In the genomic region with DNA sequence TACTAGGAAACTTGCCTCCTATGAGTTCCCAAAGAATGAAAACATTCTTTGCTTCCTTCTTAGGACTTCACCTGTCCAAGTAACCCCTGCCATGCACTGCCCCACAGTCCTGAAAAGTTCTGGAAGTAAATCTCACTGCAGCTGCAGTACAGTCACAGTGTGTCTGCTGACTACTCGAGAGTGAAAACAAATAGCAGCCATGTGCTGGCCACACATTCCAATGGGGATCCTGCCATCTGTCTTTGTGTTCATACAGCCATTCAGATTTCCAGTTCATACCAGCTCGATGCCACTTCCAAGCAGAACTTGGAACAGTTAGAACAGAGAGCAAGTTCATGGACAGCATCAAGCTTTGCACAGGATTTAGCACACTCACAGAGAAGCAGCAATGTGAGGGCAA, we compare ENCODE assay signal across 25 cellular contexts.
DNase-seq lines count a peak whose midpoint lies in the region; ATAC-seq and TF ChIP-seq lines count a peak whose summit lies in the region.
"Had no signal": no experiment of that assay in that cellular context is flagged by ENCODE, and none has a peak within 500 bp of the region (broad histone marks: within the 10 kb centered on the region; RNA-seq: fewer than 3 reads in every experiment).

No MANE protein-coding gene starts in this region.

- no peak overlapping the region for H3K4me3 ChIP-seq in mammary epithelial cell (replicated peaks in 1 of 3; ENCODE audit: insufficient read depth in 1 of 3, low read depth in 2 of 3, low read length in 3 of 3)
- no peak overlapping the region for H3K4me3 ChIP-seq in breast epithelium
- no peak overlapping the region for H3K4me3 ChIP-seq in fibroblast of mammary gland (ENCODE audit: control insufficient read depth, low read depth, low read length)
- no peak overlapping the region for H3K4me3 ChIP-seq in upper lobe of right lung
- H3K4me3 ChIP-seq in SK-N-SH (ENCODE audit: low read depth in 2 of 2, low read length in 1 of 2): no peak overlapping the region
- H3K4me3 ChIP-seq: body of pancreas, GM12878 had no signal

- H2AFZ ChIP-seq in mammary epithelial cell (ENCODE audit: low read depth, low read length): peak overlapping the region; percentile 7
- H2AFZ ChIP-seq in SK-N-SH (ENCODE audit: low read depth): no peak overlapping the region

- intact Hi-C loops in mammary epithelial cell (cut with micrococcal nuclease): loop anchor here (10.0 kb wide), 1 partner anchor 130 kb away; no protein-coding TSS in a partner anchor
- intact Hi-C loops in breast epithelium (cut with DNase I; ENCODE audit: low total_unique reads): no loop called here
- intact Hi-C loops in upper lobe of right lung (cut with DNase I): no loop called here

- no peak for TF ChIP-seq POLR2A in breast epithelium (IDR thresholded peaks at IDR 0.05)

- H4K20me1 ChIP-seq in mammary epithelial cell (ENCODE audit: insufficient read depth, low read length) (no peaks in the 10 kb centered on the region), SK-N-SH (ENCODE audit: insufficient read depth) (no peaks in the 10 kb centered on the region)

- TF ChIP-seq EP300 in SK-N-SH (IDR thresholded peaks at IDR 0.05; ENCODE audit: borderline replicate concordance in 1 of 2, low read depth in 1 of 2, low read length in 1 of 2): no peak

- ATAC-seq in upper lobe of right lung (peak; percentile 23), GM18498 (IDR thresholded peaks at IDR 0.05; ENCODE audit: unreplicated experiment) (no peak)
- ATAC-seq: activated CD8-positive, alpha-beta T cell treated with anti-CD3 and anti-CD28 coated beads for 36 hours; body of pancreas; foreskin keratinocyte; GM12878; HCT116; natural killer cell treated with Interleukin-12 subunit alpha and Interleukin-12 subunit beta and Interleukin-15 and Interleukin-18, amount 100 ng/mL, for 72 hours had no signal

- no peak for TF ChIP-seq RAD21 in SK-N-SH (IDR thresholded peaks at IDR 0.05; ENCODE audit: low read length)

- H3K9ac ChIP-seq in mammary epithelial cell (ENCODE audit: insufficient read depth, low read length): no peak overlapping the region
- no peak overlapping the region for H3K9ac ChIP-seq in SK-N-SH

- no peaks in the 10 kb centered on the region for H3F3A ChIP-seq in SK-N-SH (replicated peaks; ENCODE audit: insufficient read depth)

- no peaks in the 10 kb centered on the region for H3K9me2 ChIP-seq in SK-N-SH

- POLR2A ChIA-PET in SK-N-SH (lab: Yijun Ruan, JAX): no interaction called here

- H3K4me1 ChIP-seq in mammary epithelial cell (ENCODE audit: insufficient read depth, low read length) (no peaks in the 10 kb centered on the region), breast epithelium (no peaks in the 10 kb centered on the region), upper lobe of right lung (no peaks in the 10 kb centered on the region), SK-N-SH (ENCODE audit: control insufficient read depth in 1 of 2, insufficient read depth in 2 of 2, low read depth in 1 of 2, low read length in 1 of 2) (no peaks in the 10 kb centered on the region)
- H3K4me1 ChIP-seq: body of pancreas, foreskin keratinocyte had no signal

- DNase-seq in mammary epithelial cell: no peak
- DNase-seq in breast epithelium (ENCODE audit: low spot score in 2 of 2): no peak
- DNase-seq in NCI-H82 treated with DMSO at 0.1 percent for 48 hours (lab: John Stamatoyannopoulos, UW; ENCODE audit: unreplicated experiment): peak; percentile 15
- DNase-seq in fibroblast of mammary gland (ENCODE audit: low read depth): peak; percentile 6
- DNase-seq in upper lobe of right lung: no peak
- DNase-seq in NCI-H1092 (lab: John Stamatoyannopoulos, UW): no peak
- DNase-seq in SK-N-SH: no peak
- DNase-seq: activated CD8-positive, alpha-beta T cell treated with anti-CD3 and anti-CD28 coated beads for 36 hours; activated naive CD4-positive, alpha-beta T cell treated with anti-CD3 and anti-CD28 coated beads, Interleukin-2, amount 10 ng/mL, durations not matched to agents 7 days and 5 days; activated T-cell treated with anti-CD3 and anti-CD28 coated beads, Interleukin-2, amount 50 U/mL, for 24 hours; body of pancreas; C1 segment of cervical spinal cord; cortex of kidney; DMS153; foreskin keratinocyte; hypothalamus; mesenchymal stem cell; NCI-H1436; SHP77 treated with DMSO at 0.1 percent for 48 hours; small intestine; stimulated activated CD4-positive, alpha-beta T cell treated with anti-CD3 and anti-CD28 coated beads, Interleukin-4, amount 100 ng/mL, for 1 hour had no signal

- in situ Hi-C loops in mammary epithelial cell (cut with MboI; ENCODE audit: low sequenced_read_pairs in 2 of 2): no loop called here

- TF ChIP-seq CTCF in mammary epithelial cell (conservative IDR thresholded peaks at IDR 0.05 in 1 of 2, IDR thresholded peaks at IDR 0.05 in 1 of 2; ENCODE audit: extremely low read depth in 1 of 2, insufficient read depth in 1 of 2, low read depth in 1 of 2, low read length in 2 of 2) (no peak), breast epithelium (IDR thresholded peaks at IDR 0.05) (no peak), fibroblast of mammary gland (conservative IDR thresholded peaks at IDR 0.05; ENCODE audit: control insufficient read depth, insufficient read depth, low read depth, low read length) (no peak), upper lobe of right lung (IDR thresholded peaks at IDR 0.05) (no peak), SK-N-SH (IDR thresholded peaks at IDR 0.05) (no peak)

- CTCF ChIA-PET in mammary epithelial cell (lab: Charles Lee; ENCODE audit: low non-redundant PET): no interaction called here
- CTCF ChIA-PET in SK-N-SH (lab: Yijun Ruan, JAX): no interaction called here

- dilution Hi-C loops in mammary epithelial cell (cut with HindIII; ENCODE audit: low sequenced_read_pairs): no loop called here

- H3K27me3 ChIP-seq in mammary epithelial cell (ENCODE audit: insufficient read depth, low read length): no peaks in the 10 kb centered on the region
- H3K27me3 ChIP-seq in breast epithelium: no peaks in the 10 kb centered on the region
- no peaks in the 10 kb centered on the region for H3K27me3 ChIP-seq in upper lobe of right lung
- H3K27me3 ChIP-seq in SK-N-SH (ENCODE audit: insufficient read depth): no peaks in the 10 kb centered on the region
- H3K27me3 ChIP-seq: body of pancreas, foreskin keratinocyte had no signal

- 86% methylated on average over 2 of the region's 2 CpGs for WGBS in mammary epithelial cell (ENCODE audit: low coverage, missing lambda C conversion rate)
- 0% methylated on average over 2 of the region's 2 CpGs for WGBS in SK-N-SH (ENCODE audit: low lambda C conversion rate)

- no peaks in the 10 kb centered on the region for H3K79me2 ChIP-seq in mammary epithelial cell (ENCODE audit: insufficient read depth, low read length)
- H3K79me2 ChIP-seq in SK-N-SH (ENCODE audit: insufficient read depth): no peaks in the 10 kb centered on the region

- H3K27ac ChIP-seq in mammary epithelial cell (ENCODE audit: insufficient read depth, low read depth, low read length): no peak overlapping the region
- no peak overlapping the region for H3K27ac ChIP-seq in breast epithelium
- H3K27ac ChIP-seq in upper lobe of right lung: no peak overlapping the region
- no peak overlapping the region for H3K27ac ChIP-seq in SK-N-SH (ENCODE audit: low read depth in 2 of 2, low read length in 1 of 2)
- H3K27ac ChIP-seq: body of pancreas, foreskin keratinocyte had no signal

- H3K4me2 ChIP-seq in mammary epithelial cell (ENCODE audit: insufficient read depth, low read depth, low read length): no peak overlapping the region
- no peak overlapping the region for H3K4me2 ChIP-seq in SK-N-SH

- BruUV-seq in mammary epithelial cell (replicated peaks; lab: Mats Ljungman, UMichigan): no TSS peak

- H3K36me3 ChIP-seq in mammary epithelial cell (ENCODE audit: insufficient read depth, low read length): no peaks in the 10 kb centered on the region
- no peaks in the 10 kb centered on the region for H3K36me3 ChIP-seq in breast epithelium
- no peaks in the 10 kb centered on the region for H3K36me3 ChIP-seq in upper lobe of right lung
- no peaks in the 10 kb centered on the region for H3K36me3 ChIP-seq in SK-N-SH (replicated peaks in 1 of 2; ENCODE audit: control insufficient read depth in 1 of 2, insufficient read depth in 2 of 2, low read length in 1 of 2)

- H3K9me3 ChIP-seq in mammary epithelial cell (replicated peaks; ENCODE audit: insufficient read depth, low read length): no peaks in the 10 kb centered on the region
- peaks cover 0 to 14% of the 10 kb centered on the region in 2 donors for H3K9me3 ChIP-seq in breast epithelium
- H3K9me3 ChIP-seq in upper lobe of right lung: no peaks in the 10 kb centered on the region
- H3K9me3 ChIP-seq in SK-N-SH: no peaks in the 10 kb centered on the region
- H3K9me3 ChIP-seq: body of pancreas had no signal

TF ChIP-seq in SK-N-SH, 30 proteins besides CTCF, POLR2A, EP300 and RAD21 (continues in another document):
- TF ChIP-seq EZH2phosphoT487 (IDR thresholded peaks at IDR 0.05; ENCODE audit: borderline replicate concordance, low read depth): no peak
- TF ChIP-seq ELF1 (IDR thresholded peaks at IDR 0.05): no peak
- TF ChIP-seq RCOR1 (IDR thresholded peaks at IDR 0.05; ENCODE audit: low read length): no peak
- TF ChIP-seq NRF1 (IDR thresholded peaks at IDR 0.05; ENCODE audit: low read depth, low read length): no peak
- TF ChIP-seq, protein P1, sequence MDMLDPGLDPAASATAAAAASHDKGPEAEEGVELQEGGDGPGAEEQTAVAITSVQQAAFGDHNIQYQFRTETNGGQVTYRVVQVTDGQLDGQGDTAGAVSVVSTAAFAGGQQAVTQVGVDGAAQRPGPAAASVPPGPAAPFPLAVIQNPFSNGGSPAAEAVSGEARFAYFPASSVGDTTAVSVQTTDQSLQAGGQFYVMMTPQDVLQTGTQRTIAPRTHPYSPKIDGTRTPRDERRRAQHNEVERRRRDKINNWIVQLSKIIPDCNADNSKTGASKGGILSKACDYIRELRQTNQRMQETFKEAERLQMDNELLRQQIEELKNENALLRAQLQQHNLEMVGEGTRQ (IDR thresholded peaks at IDR 0.05; ENCODE audit: borderline replicate concordance, low read depth, low read length): no peak
- no peak for TF ChIP-seq GATA2 (CRISPR knock-in tag; IDR thresholded peaks at IDR 0.05)
- TF ChIP-seq TAF1 (IDR thresholded peaks at IDR 0.05; ENCODE audit: borderline replicate concordance, low read depth, low read length): no peak
- TF ChIP-seq, protein P2, sequence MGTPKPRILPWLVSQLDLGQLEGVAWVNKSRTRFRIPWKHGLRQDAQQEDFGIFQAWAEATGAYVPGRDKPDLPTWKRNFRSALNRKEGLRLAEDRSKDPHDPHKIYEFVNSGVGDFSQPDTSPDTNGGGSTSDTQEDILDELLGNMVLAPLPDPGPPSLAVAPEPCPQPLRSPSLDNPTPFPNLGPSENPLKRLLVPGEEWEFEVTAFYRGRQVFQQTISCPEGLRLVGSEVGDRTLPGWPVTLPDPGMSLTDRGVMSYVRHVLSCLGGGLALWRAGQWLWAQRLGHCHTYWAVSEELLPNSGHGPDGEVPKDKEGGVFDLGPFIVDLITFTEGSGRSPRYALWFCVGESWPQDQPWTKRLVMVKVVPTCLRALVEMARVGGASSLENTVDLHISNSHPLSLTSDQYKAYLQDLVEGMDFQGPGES (IDR thresholded peaks at IDR 0.05; ENCODE audit: low read depth, low read length): no peak

Comparison
In these comparisons a context has a peak if more than half of its experiments do, and no peak if none do; other contexts are left out.
1. DNase-seq: peak in NCI-H82 treated with DMSO at 0.1 percent for 48 hours (single experiment) and fibroblast of mammary gland (single experiment); none in mammary epithelial cell (single experiment), breast epithelium (0 of 2), upper lobe of right lung (single experiment), NCI-H1092 (single experiment) and SK-N-SH (single experiment).